1 cellular context compared by ENCODE assay signal in the genomic region with DNA sequence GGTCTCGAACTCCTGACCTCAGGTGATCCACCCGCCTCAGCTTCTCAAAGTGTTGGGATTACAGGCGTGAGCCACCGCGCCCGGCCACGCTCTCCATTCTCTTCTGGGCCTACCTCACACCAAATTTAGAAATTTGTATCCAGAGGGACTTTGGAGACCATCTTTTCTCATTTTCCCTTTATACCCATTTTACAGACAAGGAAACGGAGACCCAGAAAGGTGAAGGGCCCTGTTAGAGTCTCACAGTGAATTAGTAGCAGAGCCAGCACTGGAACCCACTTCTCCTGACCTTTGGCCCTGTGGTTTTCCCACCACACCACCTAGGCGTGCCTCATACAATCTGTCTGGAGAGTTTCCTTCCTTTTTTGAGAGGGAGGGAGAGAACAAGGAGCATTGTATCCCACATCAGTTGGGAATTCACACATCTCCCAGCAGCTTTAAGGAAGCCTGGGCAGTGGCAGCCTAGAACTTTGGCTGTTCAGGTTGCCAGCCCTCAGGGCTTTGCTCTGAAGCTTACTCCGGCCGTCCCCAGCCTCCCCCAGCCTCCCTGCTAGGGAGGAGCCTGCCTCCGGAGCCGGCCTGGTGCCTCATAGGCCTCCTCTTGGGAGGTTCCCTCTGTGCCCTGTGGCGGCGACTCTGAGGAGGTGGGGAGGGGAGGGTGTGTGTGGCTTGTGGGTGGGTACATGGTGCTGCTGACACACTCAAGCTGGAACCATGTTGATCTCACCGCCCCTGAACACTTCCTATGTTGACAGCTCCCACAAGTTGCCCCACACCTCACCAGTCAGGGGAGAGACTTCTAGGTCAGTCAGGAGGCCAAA.
TF ChIP-seq lines count a peak whose summit lies in the region.

No MANE protein-coding gene starts in this region.

TF ChIP-seq in IMR-90, 13 proteins besides CTCF, POLR2A, EP300 and RAD21 (continued from another document):
- no peak for TF ChIP-seq MAFK (IDR thresholded peaks at IDR 0.05; ENCODE audit: low read depth, low read length)
- TF ChIP-seq, protein P1, sequence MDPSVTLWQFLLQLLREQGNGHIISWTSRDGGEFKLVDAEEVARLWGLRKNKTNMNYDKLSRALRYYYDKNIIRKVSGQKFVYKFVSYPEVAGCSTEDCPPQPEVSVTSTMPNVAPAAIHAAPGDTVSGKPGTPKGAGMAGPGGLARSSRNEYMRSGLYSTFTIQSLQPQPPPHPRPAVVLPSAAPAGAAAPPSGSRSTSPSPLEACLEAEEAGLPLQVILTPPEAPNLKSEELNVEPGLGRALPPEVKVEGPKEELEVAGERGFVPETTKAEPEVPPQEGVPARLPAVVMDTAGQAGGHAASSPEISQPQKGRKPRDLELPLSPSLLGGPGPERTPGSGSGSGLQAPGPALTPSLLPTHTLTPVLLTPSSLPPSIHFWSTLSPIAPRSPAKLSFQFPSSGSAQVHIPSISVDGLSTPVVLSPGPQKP (IDR thresholded peaks at IDR 0.05; ENCODE audit: borderline replicate concordance, low read depth, low read length), result no peak
- TF ChIP-seq RFX5 (IDR thresholded peaks at IDR 0.05; ENCODE audit: low read depth, low read length), result no peak
- no peak for TF ChIP-seq MAZ (IDR thresholded peaks at IDR 0.05; ENCODE audit: borderline replicate concordance, low read depth, low read length)
- TF ChIP-seq RCOR1 (IDR thresholded peaks at IDR 0.05; ENCODE audit: insufficient replicate concordance, low read length), result no peak
